Comparison of ENCODE assay signal across 11 cellular contexts in genomic region chr19:8168537-8168936, GRCh38. TPM values are rescaled to one million over a fixed set of nuclear protein-coding genes. Genes with fewer than 3 reads are reported as not detected.
"Had no signal": no experiment of that assay in that cellular context is flagged by ENCODE, and none has a peak within 500 bp of the region (broad histone marks: within the 10 kb centered on the region; RNA-seq: fewer than 3 reads in every experiment).

No MANE protein-coding gene starts in this region.

- H2AFZ ChIP-seq: GM23248 had no signal

- H3K4me3 ChIP-seq: GM23248, HAP-1 had no signal

- H3K4me1 ChIP-seq: HAP-1 had no signal

- H3K9me3 ChIP-seq: HAP-1 had no signal

- H3K36me3 ChIP-seq: HAP-1 had no signal

- H3K27ac ChIP-seq: GM23248, HL-60, KMS-11 had no signal

- ATAC-seq: HCT116 had no signal

- DNase-seq: GM23248, GOT3, H7, IMR-90, Karpas-422, KBM-7 had no signal

- H3K9ac ChIP-seq: GM23248, KMS-11 had no signal

- H3K4me2 ChIP-seq: KMS-11 had no signal

RNA-seq across cellular contexts. Expression of gene FBN3, which starts 19.1 kb away (rescaled TPM):
- total RNA-seq: GM23248, HT1080, IMR-90 had no signal
- polyA plus RNA-seq: GM23248, IMR-90 had no signal

RNA-seq across cellular contexts. Expression of gene CERS4, which starts 40.6 kb away (rescaled TPM):
- total RNA-seq: GM23248 had no signal
- polyA plus RNA-seq: GM23248 had no signal
